ENCODE assay signal across 9 cellular contexts in genomic region chr9:70256123-70256551, GRCh38. TPM values are rescaled to one million over a fixed set of nuclear protein-coding genes. Genes with fewer than 3 reads are reported as not detected.
DNase-seq lines count a peak whose midpoint lies in the region; ATAC-seq lines count a peak whose summit lies in the region.
"Had no signal": no experiment of that assay in that cellular context is flagged by ENCODE, and none has a peak within 500 bp of the region (broad histone marks: within the 10 kb centered on the region; RNA-seq: fewer than 3 reads in every experiment).

No MANE protein-coding gene starts in this region.

- CTCF ChIA-PET in activated CD4-positive, alpha-beta T cell treated with anti-CD3 and anti-CD28 coated beads, Interleukin-2, amount 10 ng/mL, durations not matched to agents 7 days and 5 days (lab: Charles Lee), result interaction anchor here (0.8 to 0.9 kb wide), 2 partner anchors 33 to 62 kb away, joined by 3 to 4 read pairs; no protein-coding TSS in a partner anchor

- in situ Hi-C loops in GM23248 (cut with MboI), result no loop called here

- peaks cover 29% of the 10 kb centered on the region for H3K4me1 Mint-ChIP-seq in activated CD4-positive, alpha-beta T cell treated with anti-CD3 and anti-CD28 coated beads, Interleukin-2, amount 10 ng/mL, durations not matched to agents 7 days and 5 days

- POLR2A ChIA-PET in activated CD4-positive, alpha-beta T cell treated with anti-CD3 and anti-CD28 coated beads, Interleukin-2, amount 10 ng/mL, durations not matched to agents 7 days and 5 days (lab: Charles Lee), result no interaction called here

- H3K9ac ChIP-seq in GM23248, result peak overlapping the region; percentile 94
- H3K9ac ChIP-seq in skeletal muscle tissue (ENCODE audit: low read depth in 1 of 3, low read length in 3 of 3), result peak overlapping the region; percentile 3 to 40 (median 7)

- peaks cover 17% of the 10 kb centered on the region for H3K36me3 Mint-ChIP-seq in activated CD4-positive, alpha-beta T cell treated with anti-CD3 and anti-CD28 coated beads, Interleukin-2, amount 10 ng/mL, durations not matched to agents 7 days and 5 days (ENCODE audit: low read depth)

- no peaks in the 10 kb centered on the region for H4K20me1 ChIP-seq in GM23248 (ENCODE audit: insufficient read depth)

- no peaks in the 10 kb centered on the region for H3K27me3 Mint-ChIP-seq in activated CD4-positive, alpha-beta T cell treated with anti-CD3 and anti-CD28 coated beads, Interleukin-2, amount 10 ng/mL, durations not matched to agents 7 days and 5 days

- H3K4me3 ChIP-seq in GM23248, result peak overlapping the region; percentile 92
- H3K4me3 ChIP-seq in skeletal muscle tissue (ENCODE audit: low read length in 3 of 3), result peak overlapping the region in 1 of 3 donors; percentile 31

- H3K9me3 ChIP-seq in GM23248 (ENCODE audit: low read depth), result no peaks in the 10 kb centered on the region
- H3K9me3 ChIP-seq in skeletal muscle tissue (ENCODE audit: control insufficient read depth in 3 of 3, low read length in 3 of 3), result no peaks in the 10 kb centered on the region

- H3K4me1 ChIP-seq in GM23248 (ENCODE audit: insufficient read depth), result peaks cover 46% of the 10 kb centered on the region
- H3K4me1 ChIP-seq in skeletal muscle tissue (ENCODE audit: control insufficient read depth in 3 of 3, insufficient read depth in 3 of 3, low read length in 3 of 3), result peaks cover 15 to 31% (median 22%) of the 10 kb centered on the region in 3 donors

- ATAC-seq in sciatic nerve (no peak), HG03520 (IDR thresholded peaks at IDR 0.05; ENCODE audit: unreplicated experiment) (no peak)

- peaks cover 8% of the 10 kb centered on the region; the same call in 1 of the 2 replicates for H3F3A ChIP-seq in GM23248 (ENCODE audit: insufficient read depth)

- no peaks in the 10 kb centered on the region for H3K9me3 Mint-ChIP-seq in activated CD4-positive, alpha-beta T cell treated with anti-CD3 and anti-CD28 coated beads, Interleukin-2, amount 10 ng/mL, durations not matched to agents 7 days and 5 days

- 47 to 49% methylated on average over 7 of the region's 7 CpGs for WGBS in GM23248 (ENCODE audit: low coverage in 1 of 2, low lambda C conversion rate in 2 of 2, missing lambda C conversion rate in 2 of 2), 2 experiments

- no peak overlapping the region for H3K4me3 Mint-ChIP-seq in activated CD4-positive, alpha-beta T cell treated with anti-CD3 and anti-CD28 coated beads, Interleukin-2, amount 10 ng/mL, durations not matched to agents 7 days and 5 days

- intact Hi-C loops in sciatic nerve (cut with DNase I), result no loop called here

- H3K9me2 ChIP-seq in GM23248 (ENCODE audit: insufficient read depth), result no peaks in the 10 kb centered on the region

- peak overlapping the region; percentile 72 for H2AFZ ChIP-seq in GM23248

- H3K79me2 ChIP-seq in GM23248 (ENCODE audit: insufficient read depth), result peaks cover 40% of the 10 kb centered on the region

- H3K27me3 ChIP-seq in GM23248 (replicated peaks; ENCODE audit: insufficient read depth), result no peaks in the 10 kb centered on the region
- no peaks in the 10 kb centered on the region for H3K27me3 ChIP-seq in skeletal muscle tissue (ENCODE audit: control insufficient read depth in 3 of 3, insufficient read depth in 3 of 3, low read length in 3 of 3)

- peak overlapping the region; percentile 88 for H3K4me2 ChIP-seq in GM23248 (ENCODE audit: unreplicated experiment)

- H3K36me3 ChIP-seq in GM23248 (ENCODE audit: low read depth) (0 out of 2 replicates have a peak, but pooled peaks cover 5% of the 10 kb centered on the region), skeletal muscle tissue (ENCODE audit: control insufficient read depth in 3 of 3, insufficient read depth in 3 of 3, low read length in 3 of 3) (peaks cover 0 to 3% (median 2%) of the 10 kb centered on the region in 3 donors)

- DNase-seq in GM23248 (peak; percentile 79), amniotic epithelial cell (ENCODE audit: low read depth) (peak; percentile 84), islet precursor cell (peak; percentile 67), sciatic nerve (ENCODE audit: low spot score) (no peak), DMS114 treated with DMSO at 0.1 percent for 48 hours (lab: John Stamatoyannopoulos, UW; ENCODE audit: unreplicated experiment) (no peak)
- no peak for DNase-seq in activated CD4-positive, alpha-beta T cell treated with anti-CD3 and anti-CD28 coated beads, Interleukin-2, amount 10 ng/mL, durations not matched to agents 7 days and 5 days
- DNase-seq: activated gamma-delta T cell had no signal

- peak overlapping the region; percentile 82 for H3K27ac ChIP-seq in GM23248
- no peak overlapping the region for H3K27ac ChIP-seq in skeletal muscle tissue (ENCODE audit: low read depth, low read length)

- no peak overlapping the region for H3K27ac Mint-ChIP-seq in activated CD4-positive, alpha-beta T cell treated with anti-CD3 and anti-CD28 coated beads, Interleukin-2, amount 10 ng/mL, durations not matched to agents 7 days and 5 days

RNA-seq across cellular contexts. Expression of gene SMC5, which starts 2.6 kb away (rescaled TPM):
- total RNA-seq in GM23248 (2014; rRNA removed; shearing (Covaris generic)), result 12.5 and 16.4 TPM in 2 replicates
- polyA plus RNA-seq in GM23248 (2016; fragmentation: Nextera tagmentation; extraction: Ambion mirVana), result 14.9 and 15.1 TPM in 2 replicates
- 14.6 TPM for total RNA-seq in skeletal muscle tissue
- total RNA-seq in activated CD4-positive, alpha-beta T cell treated with anti-CD3 and anti-CD28 coated beads, Interleukin-2, amount 10 ng/mL, durations not matched to agents 7 days and 5 days, result 10 to 100 TPM; 36.3 to 44.2 TPM
- total RNA-seq in sciatic nerve, result 52.9 TPM

Comparison
In these comparisons a context has a peak if more than half of its experiments do, and no peak if none do; other contexts are left out.
1. DNase-seq: peak in GM23248 (single experiment), amniotic epithelial cell (single experiment) and islet precursor cell (single experiment); none in activated CD4-positive, alpha-beta T cell treated with anti-CD3 and anti-CD28 coated beads, Interleukin-2, amount 10 ng/mL, durations not matched to agents 7 days and 5 days (single experiment), sciatic nerve (single experiment) and DMS114 treated with DMSO at 0.1 percent for 48 hours (single experiment).